Comparison of ENCODE assay signal across 8 cellular contexts in the genomic region with DNA sequence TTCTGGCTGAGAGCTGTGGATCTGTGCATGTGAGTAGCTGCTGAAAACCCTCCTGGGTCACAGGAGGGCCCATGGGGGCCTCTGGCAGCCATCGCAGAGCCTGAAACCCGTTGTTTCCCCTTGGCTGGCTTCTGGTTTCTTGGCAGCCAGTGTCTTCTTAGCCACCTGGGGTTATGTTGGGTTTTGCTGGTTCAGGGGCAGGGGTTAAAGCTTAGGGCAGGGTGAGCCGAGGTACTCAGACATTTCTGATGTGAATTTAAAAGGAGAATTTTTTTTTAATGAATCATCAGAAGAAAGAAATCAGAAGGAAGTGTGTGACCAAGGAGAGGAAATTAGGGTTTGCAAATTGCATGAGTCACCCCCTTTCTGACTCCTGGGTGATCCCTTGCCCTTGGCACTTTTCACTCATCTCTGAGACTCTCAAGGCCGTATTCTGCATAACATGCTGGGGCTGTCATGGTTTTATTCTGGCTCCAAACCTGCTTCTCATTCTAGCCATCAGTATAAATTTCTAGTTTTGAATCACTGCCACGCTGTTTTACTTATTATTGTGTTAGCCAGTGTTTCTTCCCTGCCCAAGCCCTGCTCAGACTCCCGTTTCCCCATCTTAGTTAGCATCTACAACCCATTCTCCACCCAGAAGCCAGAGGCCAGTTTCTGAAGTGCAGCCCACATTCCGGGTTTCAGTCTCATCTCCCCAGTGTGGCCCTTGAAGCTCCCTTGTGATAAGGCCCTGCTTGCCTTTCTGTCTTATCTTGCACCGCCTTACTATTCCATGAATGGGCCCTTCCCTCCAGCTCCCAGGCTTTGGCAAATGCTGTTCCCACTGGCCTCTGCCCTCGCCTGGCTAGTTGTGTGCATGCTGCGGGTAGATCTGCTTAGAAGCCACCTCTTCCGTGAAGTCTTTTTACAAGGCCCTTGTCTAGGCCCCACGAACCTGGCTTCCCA. TPM values are rescaled to one million over a fixed set of nuclear protein-coding genes. Genes with fewer than 3 reads are reported as not detected.
A peak's percentile ranks its signal among the peaks of the same experiment; 100 is the strongest.
DNase-seq lines count a peak whose midpoint lies in the region; ATAC-seq and TF ChIP-seq lines count a peak whose summit lies in the region.

No MANE protein-coding gene starts in this region.

- TF ChIP-seq POLR2A in transverse colon (IDR thresholded peaks at IDR 0.05): no peak

- no peak overlapping the region for H3K9ac ChIP-seq in colonic mucosa (ENCODE audit: low read depth in 2 of 2, low read length in 2 of 2)

- H3K36me3 ChIP-seq in heart right ventricle (no peaks in the 10 kb centered on the region), left ventricle myocardium inferior (no peaks in the 10 kb centered on the region), transverse colon (no peaks in the 10 kb centered on the region), colonic mucosa (no peaks in the 10 kb centered on the region)

- DNase-seq in heart right ventricle: no peak
- no peak for DNase-seq in left ventricle myocardium inferior
- DNase-seq in OCI-M1 (lab: John Stamatoyannopoulos, UW): peak; percentile 35
- DNase-seq in activated effector memory CD4-positive, alpha-beta T cell treated with anti-CD3 and anti-CD28 coated beads, Interleukin-2, amount 50 U/mL, for 16 hours: peak; percentile 74
- DNase-seq in islet precursor cell: peak; percentile 80
- no peak for DNase-seq in transverse colon
- DNase-seq in colonic mucosa: no peak

- in situ Hi-C loops in transverse colon (cut with MboI; ENCODE audit: low pct_ligation_motif_present in 1 of 4, low pct_unique_long_range_greater_than_20kb in 1 of 4, low sequenced_read_pairs in 3 of 4): no loop called here

- peaks cover 0 to 73% (median 25%) of the 10 kb centered on the region in 9 donors for H3K4me1 ChIP-seq in heart right ventricle
- H3K4me1 ChIP-seq in left ventricle myocardium inferior: peaks cover 33% of the 10 kb centered on the region
- H3K4me1 ChIP-seq in transverse colon: peaks cover 12 to 32% (median 21%) of the 10 kb centered on the region in 4 donors
- no peaks in the 10 kb centered on the region for H3K4me1 ChIP-seq in colonic mucosa

- ATAC-seq in heart right ventricle (peak in 6 of 8 donors; percentile 22 to 76 (median 56)), HG03025 (IDR thresholded peaks at IDR 0.05; ENCODE audit: low FRiP score, unreplicated experiment) (peak; percentile 61)

- TF ChIP-seq CTCF in heart right ventricle (IDR thresholded peaks at IDR 0.05) (no peak), left ventricle myocardium inferior (IDR thresholded peaks at IDR 0.05; ENCODE audit: borderline replicate concordance) (no peak), transverse colon (IDR thresholded peaks at IDR 0.05) (no peak), colonic mucosa (IDR thresholded peaks at IDR 0.05) (no peak)

- H3K27ac ChIP-seq in heart right ventricle (peak overlapping the region in 1 of 10 donors; percentile 63), left ventricle myocardium inferior (replicated peaks) (no peak overlapping the region), transverse colon (peak overlapping the region in 3 of 4 donors; percentile 25 to 30 (median 26)), colonic mucosa (no peak overlapping the region)

- no peak for TF ChIP-seq EP300 in transverse colon (IDR thresholded peaks at IDR 0.05; ENCODE audit: low read depth)

- H3K27me3 ChIP-seq in heart right ventricle (peaks cover 0 to 7% (median 0%) of the 10 kb centered on the region in 7 donors), left ventricle myocardium inferior (ENCODE audit: low read depth) (peaks cover 34% of the 10 kb centered on the region), transverse colon (no peaks in the 10 kb centered on the region), colonic mucosa (no peaks in the 10 kb centered on the region)

- intact Hi-C loops in heart right ventricle (cut with DNase I): no loop called here
- intact Hi-C loops in left ventricle myocardium inferior (cut with micrococcal nuclease): no loop called here
- intact Hi-C loops in transverse colon (cut with DNase I; ENCODE audit: low total_unique reads): no loop called here
- intact Hi-C loops in colonic mucosa (cut with DNase I): loop anchor here (10.0 kb wide), 1 partner anchor 211 kb away; no protein-coding TSS in a partner anchor

- H3K4me3 ChIP-seq in heart right ventricle (no peak overlapping the region), left ventricle myocardium inferior (no peak overlapping the region), transverse colon (no peak overlapping the region), colonic mucosa (no peak overlapping the region)

- 56 to 67% methylated on average over 12 of the region's 12 CpGs for WGBS in heart right ventricle, 2 donors
- 43 to 66% methylated on average over 5 to 12 of the region's 12 CpGs for WGBS in transverse colon (ENCODE audit: low coverage in 1 of 2), 2 donors

- H3K9me3 ChIP-seq in heart right ventricle: no peaks in the 10 kb centered on the region
- H3K9me3 ChIP-seq in left ventricle myocardium inferior (replicated peaks): no peaks in the 10 kb centered on the region
- H3K9me3 ChIP-seq in transverse colon: no peaks in the 10 kb centered on the region
- no peaks in the 10 kb centered on the region for H3K9me3 ChIP-seq in colonic mucosa

RNA-seq across cellular contexts. Expression of a gene that starts 40.9 kb away (rescaled TPM):
- total RNA-seq in heart right ventricle (1 to 10 TPM in 4 of 10 donors, under 1 TPM in 6; 0.25 to 1.6 (median 0.79) TPM), left ventricle myocardium inferior (0.30 TPM), transverse colon (10 to 100 TPM in 2 of 4 donors, 1 to 10 TPM in 2; 1.5 to 15.7 (median 6.8) TPM), colonic mucosa (1 to 10 TPM; 4.0 to 6.1 TPM)
- polyA plus RNA-seq in heart right ventricle: 1 to 10 TPM; 1.5 to 2.0 TPM

Comparison
In these comparisons a context has a peak if more than half of its experiments do, and no peak if none do; other contexts are left out.
1. DNase-seq: peak in OCI-M1 (single experiment), activated effector memory CD4-positive, alpha-beta T cell treated with anti-CD3 and anti-CD28 coated beads, Interleukin-2, amount 50 U/mL, for 16 hours (single experiment) and islet precursor cell (single experiment); none in heart right ventricle (0 of 2), left ventricle myocardium inferior (single experiment), transverse colon (single experiment) and colonic mucosa (single experiment).
2. H3K27ac ChIP-seq: peak in transverse colon (3 of 4); none in left ventricle myocardium inferior (single experiment) and colonic mucosa (single experiment).